In genomic region chr17:68232741-68233140, GRCh38 we compare ENCODE assay signal across 8 cellular contexts. TPM values are rescaled to one million over a fixed set of nuclear protein-coding genes. Genes with fewer than 3 reads are reported as not detected.
DNase-seq lines count a peak whose midpoint lies in the region; ATAC-seq and TF ChIP-seq lines count a peak whose summit lies in the region.
"Not testable (repeated sequence)": the region's sequence is repeated elsewhere in the genome, so short reads cannot be mapped to it uniquely, and the experiment has no call there.
"Had no signal": no experiment of that assay in that cellular context is flagged by ENCODE, and none has a peak within 500 bp of the region (broad histone marks: within the 10 kb centered on the region; RNA-seq: fewer than 3 reads in every experiment).

No MANE protein-coding gene starts in this region.

- in situ Hi-C loops in IMR-90 (cut with MboI; ENCODE audit: low sequenced_read_pairs); astrocyte of the cerebellum (cut with HindIII; ENCODE audit: low sequenced_read_pairs): not testable (repeated sequence)

- not testable (repeated sequence) for H3K27me3 Mint-ChIP-seq in natural killer cell (ENCODE audit: low read depth in 2 of 2)

- H3K9me2 ChIP-seq in SU-DHL-6 (replicated peaks; ENCODE audit: insufficient read depth, low read length) = not testable (repeated sequence)

- H3K27ac ChIP-seq in IMR-90 (ENCODE audit: insufficient read depth, low read length) = not testable (repeated sequence)
- peak overlapping the region; percentile 58; the same call in 1 of the 2 replicates for H3K27ac ChIP-seq in SU-DHL-6 (ENCODE audit: low read depth, low read length)

- not testable (repeated sequence) for H3K4ac ChIP-seq in IMR-90 (ENCODE audit: low read depth, low read length)

- H2BK20ac ChIP-seq in IMR-90 (ENCODE audit: low read depth, low read length) = not testable (repeated sequence)

- not testable (repeated sequence) for H2AK9ac ChIP-seq in IMR-90 (replicated peaks; ENCODE audit: low read depth, low read length, poor library complexity)

- not testable (repeated sequence) for H3K4me1 ChIP-seq in IMR-90 (ENCODE audit: control insufficient read depth, insufficient read depth, low read length)

- H2AFZ ChIP-seq in IMR-90 (replicated peaks; ENCODE audit: low read length, poor library complexity); SU-DHL-6 (ENCODE audit: low read depth, low read length, severe bottlenecking): not testable (repeated sequence)

- intact Hi-C loops in IMR-90 (cut with micrococcal nuclease); natural killer cell (cut with micrococcal nuclease): not testable (repeated sequence)

- not testable (repeated sequence) for H3K4me3 ChIP-seq in IMR-90 (ENCODE audit: insufficient read depth, low read depth, low read length); SU-DHL-6 (ENCODE audit: insufficient read depth, low read length, poor library complexity, severe bottlenecking); astrocyte of the cerebellum (ENCODE audit: low read depth, low read length); epithelial cell of esophagus (ENCODE audit: low read length); foreskin fibroblast (ENCODE audit: low read depth in 1 of 2, low read length in 2 of 2)

- not testable (repeated sequence) for H3K56ac ChIP-seq in IMR-90 (ENCODE audit: extremely low read depth, insufficient read depth, low read length)

- not testable (repeated sequence) for H3K18ac ChIP-seq in IMR-90 (ENCODE audit: low read depth, low read length)

- peaks cover 57 to 59% of the 10 kb centered on the region in 2 donors for H3K4me1 Mint-ChIP-seq in natural killer cell

- H3K27ac Mint-ChIP-seq in natural killer cell = peak overlapping the region; percentile 94 to 100

- not testable (repeated sequence) for H2BK5ac ChIP-seq in IMR-90 (ENCODE audit: low read depth, low read length, poor library complexity, severe bottlenecking)

- not testable (repeated sequence) for H3K9ac ChIP-seq in IMR-90 (ENCODE audit: low read depth, low read length); SU-DHL-6 (ENCODE audit: low read length)

- not testable (repeated sequence) for H3K36me3 Mint-ChIP-seq in natural killer cell

- H3K79me2 ChIP-seq in SU-DHL-6 (ENCODE audit: insufficient read depth, low read length) = peaks cover 29% of the 10 kb centered on the region; the same call in 1 of the 2 replicates

- H2BK15ac ChIP-seq in IMR-90 (ENCODE audit: low read depth, low read length) = not testable (repeated sequence)

- POLR2A ChIA-PET in IMR-90 (lab: Charles Lee; ENCODE audit: unreplicated experiment) = not testable (repeated sequence)

- H3F3A ChIP-seq in SU-DHL-6 (ENCODE audit: insufficient read depth) = peaks cover 41% of the 10 kb centered on the region

- dilution Hi-C loops in IMR-90 (cut with HindIII; ENCODE audit: low sequenced_read_pairs, unreplicated experiment) = not testable (repeated sequence)

- not testable (repeated sequence) for TF ChIP-seq RAD21 in IMR-90 (IDR thresholded peaks at IDR 0.05; ENCODE audit: low read length)

- peak; percentile 48 for ATAC-seq in IMR-90 (ENCODE audit: low read depth)
- peak in 1 of 3 donors; percentile 18 for ATAC-seq in natural killer cell

- not testable (repeated sequence) for H3K14ac ChIP-seq in IMR-90 (replicated peaks; ENCODE audit: low read depth, low read length)

- H3K9me1 ChIP-seq in IMR-90 (ENCODE audit: insufficient read depth, low read length) = not testable (repeated sequence)

- not testable (repeated sequence) for H4K91ac ChIP-seq in IMR-90 (ENCODE audit: insufficient read depth, low read depth, low read length)

- TF ChIP-seq POLR2A in IMR-90 (IDR thresholded peaks at IDR 0.05; ENCODE audit: low read depth, low read length) = not testable (repeated sequence)

- H3K4me3 Mint-ChIP-seq in natural killer cell = peak overlapping the region; percentile 61

- H4K5ac ChIP-seq in IMR-90 (ENCODE audit: low read depth, low read length) = not testable (repeated sequence)

- DNase-seq in EH (ENCODE audit: low read depth) (peak; percentile 37), IMR-90 (peak; percentile 72), astrocyte of the cerebellum (ENCODE audit: low read depth) (peak; percentile 22), epithelial cell of esophagus (ENCODE audit: low read depth) (peak; percentile 82), foreskin fibroblast (peak; percentile 74 to 85)
- DNase-seq in natural killer cell = not testable (repeated sequence)

- H3K36me3 ChIP-seq in IMR-90 (ENCODE audit: control insufficient read depth, insufficient read depth, low read length); SU-DHL-6 (ENCODE audit: low read length): not testable (repeated sequence)

- not testable (repeated sequence) for TF ChIP-seq CTCF in IMR-90 (conservative IDR thresholded peaks at IDR 0.05; ENCODE audit: low read depth, low read length); SU-DHL-6 (IDR thresholded peaks at IDR 0.05; ENCODE audit: insufficient read depth, low read length, poor library complexity, severe bottlenecking); astrocyte of the cerebellum (IDR thresholded peaks at IDR 0.05; ENCODE audit: low read depth, low read length, missing control alignments); epithelial cell of esophagus (IDR thresholded peaks at IDR 0.05; ENCODE audit: insufficient read depth, low read depth, low read length, missing control alignments); foreskin fibroblast (IDR thresholded peaks at IDR 0.05; ENCODE audit: low read depth, low read length); natural killer cell (IDR thresholded peaks at IDR 0.05)

- not testable (repeated sequence) for H3K79me1 ChIP-seq in IMR-90 (ENCODE audit: low read depth in 1 of 2, low read length in 2 of 2)

- not testable (repeated sequence) for BruUV-seq in IMR-90 (replicated peaks; lab: Mats Ljungman, UMichigan)

- not testable (repeated sequence) for H3K4me2 ChIP-seq in IMR-90 (ENCODE audit: low read depth, low read length); SU-DHL-6 (ENCODE audit: low read depth, low read length, poor library complexity, severe bottlenecking)

- H2BK120ac ChIP-seq in IMR-90 (ENCODE audit: low read depth, low read length) = not testable (repeated sequence)

- not testable (repeated sequence) for H3K27me3 ChIP-seq in IMR-90 (ENCODE audit: control insufficient read depth, insufficient read depth, low read length); SU-DHL-6 (ENCODE audit: low read length)

- no CpG with 5 or more reads among the region's 1 CpG for WGBS in IMR-90 (ENCODE audit: extremely low coverage in 2 of 2, insufficient read length in 1 of 2), 2 experiments

- not testable (repeated sequence) for H3K9me3 ChIP-seq in IMR-90 (ENCODE audit: control insufficient read depth, insufficient read depth, low read length); SU-DHL-6 (ENCODE audit: insufficient read depth, low read length)

- not testable (repeated sequence) for H4K8ac ChIP-seq in IMR-90 (ENCODE audit: low read depth in 2 of 2, low read length in 2 of 2)

- H4K20me1 ChIP-seq in IMR-90 (ENCODE audit: insufficient read depth, low read length); SU-DHL-6 (ENCODE audit: low read depth, low read length): not testable (repeated sequence)

- not testable (repeated sequence) for H3K9me3 Mint-ChIP-seq in natural killer cell

- CTCF ChIA-PET in IMR-90 (lab: Yijun Ruan, JAX) = not testable (repeated sequence)

- H2AK5ac ChIP-seq in IMR-90 (ENCODE audit: low read depth, low read length) = not testable (repeated sequence)

- H3K23ac ChIP-seq in IMR-90 (ENCODE audit: low read depth, low read length) = not testable (repeated sequence)

TF ChIP-seq in IMR-90, 13 proteins besides CTCF, POLR2A, EP300 and RAD21:
- peak; percentile 69; the same call in 1 of the 2 replicates for TF ChIP-seq CEBPB (IDR thresholded peaks at IDR 0.05; ENCODE audit: low read depth, low read length)

RNA-seq across cellular contexts. Expression of gene AMZ2, which starts 15.1 kb away (rescaled TPM):
- total RNA-seq in IMR-90 (2012; rRNA removed) = 90.2 and 100.0 TPM in 2 replicates
- 64.6 and 65.4 TPM in 2 replicates for polyA plus RNA-seq in IMR-90 (2012; rRNA removed)
- polyA plus RNA-seq in IMR-90 (2012; cell fraction: cytosol; rRNA removed) = 27.6 and 52.7 TPM in 2 replicates
- polyA plus RNA-seq in IMR-90 (2012; cell fraction: nucleus; rRNA removed; ENCODE audit: low replicate concordance) = 24.3 and 90.0 TPM in 2 replicates
- 100 to 1,000 TPM in 2 of 3 donors, 10 to 100 TPM in 1; 87.0 to 131 (median 107) TPM for total RNA-seq in natural killer cell

RNA-seq across cellular contexts. Expression of gene SLC16A6, which starts 58.2 kb away (rescaled TPM):
- total RNA-seq in IMR-90 (2012; rRNA removed) = 0.54 and 0.83 TPM in 2 replicates
- polyA plus RNA-seq in IMR-90 (2012; rRNA removed) = 0.22 and 0.29 TPM in 2 replicates
- 0.07 and 0.28 TPM in 2 replicates for polyA plus RNA-seq in IMR-90 (2012; cell fraction: cytosol; rRNA removed)
- polyA plus RNA-seq in IMR-90 (2012; cell fraction: nucleus; rRNA removed; ENCODE audit: low replicate concordance) = 0.20 and 0.49 TPM in 2 replicates
- total RNA-seq in natural killer cell = 10 to 100 TPM; 16.5 to 20.9 (median 19.4) TPM
- total RNA-seq: left ventricle myocardium superior had no signal

RNA-seq across cellular contexts. Expression of gene ARSG, which starts 58.6 kb away (rescaled TPM):
- 2.9 and 3.1 TPM in 2 replicates for total RNA-seq in IMR-90 (2012; rRNA removed)
- polyA plus RNA-seq in IMR-90 (2012; rRNA removed) = 2.5 and 3.0 TPM in 2 replicates
- polyA plus RNA-seq in IMR-90 (2012; cell fraction: cytosol; rRNA removed) = 1.3 and 2.4 TPM in 2 replicates
- 2.8 and 3.6 TPM in 2 replicates for polyA plus RNA-seq in IMR-90 (2012; cell fraction: nucleus; rRNA removed; ENCODE audit: low replicate concordance)
- total RNA-seq in natural killer cell = 10 to 100 TPM; 34.8 to 52.3 (median 39.3) TPM
